14 cellular contexts compared by ENCODE assay signal in genomic region chr22:30313527-30314385, GRCh38. TPM values are rescaled to one million over a fixed set of nuclear protein-coding genes. Genes with fewer than 3 reads are reported as not detected.
DNase-seq lines count a peak whose midpoint lies in the region; ATAC-seq, FAIRE-seq and TF ChIP-seq lines count a peak whose summit lies in the region.
"Had no signal": no experiment of that assay in that cellular context is flagged by ENCODE, and none has a peak within 500 bp of the region (broad histone marks: within the 10 kb centered on the region; RNA-seq: fewer than 3 reads in every experiment).

No MANE protein-coding gene starts in this region.

- no peak overlapping the region for H2AFZ ChIP-seq in OCI-LY3 (ENCODE audit: low read depth, low read length)
- H2AFZ ChIP-seq in parathyroid adenoma, result no peak overlapping the region

- H3K4me1 Mint-ChIP-seq in CD4-positive, alpha-beta memory T cell, result peaks cover 78 to 100% (median 90%) of the 10 kb centered on the region in 4 donors

- H3K27ac Mint-ChIP-seq in CD4-positive, alpha-beta memory T cell, result peak overlapping the region; percentile 63 to 95 (median 84)

- POLR2A ChIA-PET in CD4-positive, alpha-beta memory T cell (lab: Charles Lee; ENCODE audit: partially characterized antibody), result interaction anchor here (0.6 to 20.6 kb wide), 7 partner anchors 6 to 74 kb away, joined by 4 to 562 read pairs (median 4); partner anchors contain the start of genes CASTOR1, CCDC157, RNF215 and SF3A1

- no peaks in the 10 kb centered on the region for H3K27me3 ChIP-seq in CD4-positive, alpha-beta memory T cell (ENCODE audit: insufficient read depth, low read length)
- H3K27me3 ChIP-seq in OCI-LY3 (ENCODE audit: low read depth, low read length), result no peaks in the 10 kb centered on the region
- H3K27me3 ChIP-seq in bronchial epithelial cell (ENCODE audit: control insufficient read depth, insufficient read depth, low read length), result no peaks in the 10 kb centered on the region
- H3K27me3 ChIP-seq in parathyroid adenoma (ENCODE audit: control insufficient read depth, insufficient read depth, low read length), result no peaks in the 10 kb centered on the region
- H3K27me3 ChIP-seq: heart right ventricle, right lobe of liver had no signal

- H3K27me3 Mint-ChIP-seq in CD4-positive, alpha-beta memory T cell, result no peaks in the 10 kb centered on the region

- H3K27ac ChIP-seq in CD4-positive, alpha-beta memory T cell (ENCODE audit: low read depth, low read length), result peak overlapping the region; percentile 44
- H3K27ac ChIP-seq in OCI-LY3 (ENCODE audit: low read length) (no peak overlapping the region), parathyroid adenoma (peak overlapping the region; percentile 32)
- H3K27ac ChIP-seq: right lobe of liver had no signal

- peak overlapping the region in 7 of 8 donors; percentile 0 to 79 (median 52) for H3K4me3 Mint-ChIP-seq in CD4-positive, alpha-beta memory T cell

- H3K79me2 ChIP-seq in OCI-LY3 (ENCODE audit: low read length), result peaks cover 4% of the 10 kb centered on the region; the same call in 1 of the 2 replicates
- H3K79me2 ChIP-seq in parathyroid adenoma, result peaks cover 28% of the 10 kb centered on the region

- TF ChIP-seq CTCF in OCI-LY3 (IDR thresholded peaks at IDR 0.05; ENCODE audit: low read depth, low read length), result no peak
- no peak for TF ChIP-seq CTCF in bronchial epithelial cell (IDR thresholded peaks at IDR 0.05; ENCODE audit: insufficient read depth, low read length, severe bottlenecking)
- no peak for TF ChIP-seq CTCF in parathyroid adenoma (IDR thresholded peaks at IDR 0.05)

- no peaks in the 10 kb centered on the region for H3K9me3 ChIP-seq in CD4-positive, alpha-beta memory T cell (ENCODE audit: control insufficient read depth in 1 of 2, low read length in 2 of 2)
- no peaks in the 10 kb centered on the region for H3K9me3 ChIP-seq in OCI-LY3 (ENCODE audit: insufficient read depth, low read length)
- no peaks in the 10 kb centered on the region for H3K9me3 ChIP-seq in parathyroid adenoma (ENCODE audit: control insufficient read depth, low read length)
- H3K9me3 ChIP-seq: heart right ventricle, right lobe of liver had no signal

- H4K20me1 ChIP-seq in OCI-LY3 (ENCODE audit: insufficient read depth, low read length), result no peaks in the 10 kb centered on the region

- H3K36me3 Mint-ChIP-seq in CD4-positive, alpha-beta memory T cell, result peaks cover 25 to 36% of the 10 kb centered on the region in 2 donors

- intact Hi-C loops in CD4-positive, alpha-beta memory T cell (cut with micrococcal nuclease), result loop anchor here (1.0 kb wide), 1 partner anchor 7 kb away; no protein-coding TSS in a partner anchor

- peaks cover 99% of the 10 kb centered on the region for H3K4me1 ChIP-seq in CD4-positive, alpha-beta memory T cell (ENCODE audit: insufficient read depth, low read length)
- H3K4me1 ChIP-seq in OCI-LY3 (ENCODE audit: low read length) (peaks cover 48% of the 10 kb centered on the region), parathyroid adenoma (peaks cover 43% of the 10 kb centered on the region)

- no peaks in the 10 kb centered on the region for H3K9me3 Mint-ChIP-seq in CD4-positive, alpha-beta memory T cell

- H3K4me3 ChIP-seq in CD4-positive, alpha-beta memory T cell (ENCODE audit: low read length in 2 of 2), result no peak overlapping the region
- no peak overlapping the region for H3K4me3 ChIP-seq in OCI-LY3 (ENCODE audit: low read length)
- no peak overlapping the region for H3K4me3 ChIP-seq in bronchial epithelial cell (ENCODE audit: low read depth, low read length)
- H3K4me3 ChIP-seq in parathyroid adenoma (ENCODE audit: low read depth, low read length), result no peak overlapping the region
- H3K4me3 ChIP-seq: heart right ventricle, right lobe of liver had no signal

- H3K4me2 ChIP-seq in OCI-LY3 (ENCODE audit: low read length) (peak overlapping the region; percentile 69; the same call in 1 of the 2 replicates), parathyroid adenoma (ENCODE audit: low read length) (no peak overlapping the region)

- CTCF ChIA-PET in CD4-positive, alpha-beta memory T cell (lab: Charles Lee; ENCODE audit: partially characterized antibody), result interaction anchor here (0.6 to 19.0 kb wide), 7 partner anchors 11 to 724 kb away, joined by 3 to 218 read pairs (median 6); partner anchors contain the start of genes CASTOR1 and TBC1D10A

- no peak for FAIRE-seq in bronchial epithelial cell (lab: Jason Lieb, UNC)

- ATAC-seq in HG03520 (IDR thresholded peaks at IDR 0.05; ENCODE audit: unreplicated experiment), result no peak
- ATAC-seq: heart right ventricle, right lobe of liver had no signal

- no peak for DNase-seq in CD4-positive, alpha-beta memory T cell
- DNase-seq in bronchial epithelial cell (ENCODE audit: low read depth), result peak; percentile 50
- DNase-seq in HUDEP-2 (lab: John Stamatoyannopoulos, UW; ENCODE audit: unreplicated experiment in 76 of 76), result no peak
- DNase-seq in SW480 (ENCODE audit: low spot score), result no peak
- DNase-seq in activated CD8-positive, alpha-beta memory T cell treated with anti-CD3 and anti-CD28 coated beads, Interleukin-2, amount 50 U/mL, for 4 hours, result no peak
- DNase-seq: activated CD4-positive, CD25-positive, alpha-beta regulatory T cell treated with anti-CD3 and anti-CD28 coated beads, Interleukin-2, amount 50 U/mL, for 72 hours; effector CD4-positive, alpha-beta T cell; heart right ventricle; NCI-H446 treated with DMSO at 0.1 percent for 48 hours; right lobe of liver; SHP77 had no signal

- no peaks in the 10 kb centered on the region for H3K36me3 ChIP-seq in CD4-positive, alpha-beta memory T cell (ENCODE audit: insufficient read depth, low read length)
- H3K36me3 ChIP-seq in OCI-LY3 (replicated peaks; ENCODE audit: low read depth, low read length) (no peaks in the 10 kb centered on the region), bronchial epithelial cell (ENCODE audit: control insufficient read depth, insufficient read depth, low read length) (no peaks in the 10 kb centered on the region), parathyroid adenoma (ENCODE audit: control insufficient read depth, insufficient read depth, low read length) (no peaks in the 10 kb centered on the region)
- H3K36me3 ChIP-seq: right lobe of liver had no signal

- H3K9ac ChIP-seq in OCI-LY3 (ENCODE audit: low read length), result no peak overlapping the region
- no peak overlapping the region for H3K9ac ChIP-seq in parathyroid adenoma

RNA-seq across cellular contexts. Expression of gene TBC1D10A, which starts 13.0 kb away (rescaled TPM):
- 10 to 100 TPM; 62.2 to 76.8 TPM for total RNA-seq in CD4-positive, alpha-beta memory T cell
- 10 to 100 TPM; 60.6 to 61.6 TPM for polyA plus RNA-seq in CD4-positive, alpha-beta memory T cell
- 6.6 and 12.2 TPM in 2 replicates for total RNA-seq in bronchial epithelial cell

RNA-seq across cellular contexts. Expression of gene CASTOR1, which starts 24.5 kb away (rescaled TPM):
- 10 to 100 TPM; 13.7 to 14.9 TPM for total RNA-seq in CD4-positive, alpha-beta memory T cell
- 10 to 100 TPM; 11.3 to 17.5 TPM for polyA plus RNA-seq in CD4-positive, alpha-beta memory T cell
- total RNA-seq in bronchial epithelial cell, result 2.4 and 7.0 TPM in 2 replicates

RNA-seq across cellular contexts. Expression of gene SF3A1, which starts 42.9 kb away (rescaled TPM):
- total RNA-seq in CD4-positive, alpha-beta memory T cell, result 100 to 1,000 TPM; 279 to 301 TPM
- polyA plus RNA-seq in CD4-positive, alpha-beta memory T cell, result 100 to 1,000 TPM in 1 of 2 donors, 10 to 100 TPM in 1; 44.0 to 155 TPM
- total RNA-seq in bronchial epithelial cell, result 17.9 and 20.1 TPM in 2 replicates

RNA-seq across cellular contexts. Expression of gene CCDC157, which starts 43.1 kb away (rescaled TPM):
- 1 to 10 TPM; 2.1 to 3.0 TPM for total RNA-seq in CD4-positive, alpha-beta memory T cell
- polyA plus RNA-seq in CD4-positive, alpha-beta memory T cell, result 1 to 10 TPM in 1 of 2 donors, under 1 TPM in 1; 0.38 to 3.9 TPM
- total RNA-seq in bronchial epithelial cell, result 0.38 and 0.53 TPM in 2 replicates

RNA-seq across cellular contexts. Expression of gene OSM, which starts 47.1 kb away (rescaled TPM):
- 1 to 10 TPM; 1.1 to 1.6 TPM for total RNA-seq in CD4-positive, alpha-beta memory T cell
- polyA plus RNA-seq in CD4-positive, alpha-beta memory T cell, result 100 to 1,000 TPM in 1 of 2 donors, 10 to 100 TPM in 1; 23.7 to 103 TPM
- total RNA-seq in bronchial epithelial cell, result not detected in 2 replicates

Comparison
In these comparisons a context has a peak if more than half of its experiments do, and no peak if none do; other contexts are left out.
1. RNA of gene SF3A1, which starts 42.9 kb away (total RNA-seq): 279 to 301 TPM in CD4-positive, alpha-beta memory T cell; 17.9 to 20.1 TPM in bronchial epithelial cell; every median in the first group is over 10 times any median in the second.